8 cellular contexts compared by ENCODE assay signal in the genomic region with DNA sequence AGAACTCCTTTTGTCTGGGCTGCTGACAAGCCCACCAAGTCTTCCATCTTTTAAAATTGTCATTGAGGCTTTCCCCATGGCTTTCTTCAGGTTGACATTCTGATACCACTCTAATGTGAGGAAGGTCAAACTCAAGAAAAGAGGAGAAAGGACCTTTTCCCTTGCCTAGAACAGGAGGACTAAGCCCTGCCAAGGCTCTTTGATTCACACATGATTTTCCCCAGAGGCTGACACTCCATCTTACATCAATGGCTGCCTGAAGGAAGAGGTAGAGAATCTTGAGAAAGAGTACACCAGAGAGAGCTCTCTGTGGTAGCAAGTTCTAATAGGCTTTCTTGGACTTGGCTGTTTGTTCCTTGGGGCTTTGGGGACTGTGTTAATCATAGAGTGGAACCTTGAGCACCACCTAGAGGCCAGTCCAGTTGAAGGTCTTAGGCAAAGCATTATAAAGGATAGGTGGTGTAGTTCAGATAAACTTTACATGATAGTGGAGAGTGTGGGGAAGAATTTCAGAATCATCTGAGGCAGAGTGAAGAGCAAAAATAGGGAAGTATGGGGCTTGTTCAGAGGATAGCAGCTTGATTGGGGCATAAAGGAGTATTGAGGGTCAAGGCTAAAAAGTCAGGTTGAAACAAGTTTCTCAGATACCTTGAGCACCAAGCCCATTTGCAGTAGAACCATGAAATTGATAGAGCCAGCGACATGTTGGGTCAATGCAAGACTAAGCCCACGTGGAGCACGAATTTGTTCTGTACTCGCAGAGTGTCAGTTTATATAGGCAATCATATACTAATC. TPM values are rescaled to one million over a fixed set of nuclear protein-coding genes. Genes with fewer than 3 reads are reported as not detected.
DNase-seq lines count a peak whose midpoint lies in the region; ATAC-seq and TF ChIP-seq lines count a peak whose summit lies in the region.

No MANE protein-coding gene starts in this region.

- H3K27ac Mint-ChIP-seq in CD8-positive, alpha-beta memory T cell = peak overlapping the region in 1 of 8 donors; percentile 42

- peaks cover 6 to 61% (median 12%) of the 10 kb centered on the region in 3 donors for H3K36me3 Mint-ChIP-seq in CD8-positive, alpha-beta memory T cell

- H3K4me1 Mint-ChIP-seq in CD8-positive, alpha-beta memory T cell = peaks cover 0 to 4% (median 0%) of the 10 kb centered on the region in 3 donors

- H3K27ac ChIP-seq in CD8-positive, alpha-beta memory T cell (ENCODE audit: low read depth, low read length) = no peak overlapping the region
- no peak overlapping the region for H3K27ac ChIP-seq in RWPE1

- no peaks in the 10 kb centered on the region for H3K27me3 ChIP-seq in CD8-positive, alpha-beta memory T cell (ENCODE audit: insufficient read depth, low read length, poor library complexity, severe bottlenecking)

- H3K9me3 ChIP-seq in CD8-positive, alpha-beta memory T cell (ENCODE audit: low read length) = no peaks in the 10 kb centered on the region

- H3K27me3 Mint-ChIP-seq in CD8-positive, alpha-beta memory T cell = no peaks in the 10 kb centered on the region

- CTCF ChIA-PET in CD8-positive, alpha-beta memory T cell (lab: Charles Lee) = interaction anchor here (0.6 to 10.8 kb wide), 11 partner anchors 16 to 568 kb away, joined by 3 to 102 read pairs (median 4); a partner anchor contains a TSS
- CTCF ChIA-PET in RWPE1 (lab: Yijun Ruan, JAX) = interaction anchor here (0.6 to 1.3 kb wide), 10 partner anchors 13 to 429 kb away, joined by 3 to 8 read pairs (median 4); no protein-coding TSS in a partner anchor

- peaks cover 36% of the 10 kb centered on the region for H3K36me3 ChIP-seq in CD8-positive, alpha-beta memory T cell (ENCODE audit: insufficient read depth, low read length)

- DNase-seq in CD8-positive, alpha-beta memory T cell = peak; percentile 17 to 70 (median 35)
- DNase-seq in HS-27A (ENCODE audit: low read depth) (peak; percentile 9), RWPE1 (ENCODE audit: low spot score) (peak; percentile 67), glomerular visceral epithelial cell (ENCODE audit: extremely low spot score) (peak; percentile 68), putamen (ENCODE audit: low spot score) (peak; percentile 35)
- peak; percentile 81 for DNase-seq in activated effector memory CD4-positive, alpha-beta T cell treated with anti-CD3 and anti-CD28 coated beads, Interleukin-2, amount 50 U/mL, for 16 hours

- POLR2A ChIA-PET in CD8-positive, alpha-beta memory T cell (lab: Charles Lee) = no interaction called here
- POLR2A ChIA-PET in RWPE1 (lab: Yijun Ruan, JAX; ENCODE audit: low non-redundant PET) = no interaction called here

- peak; percentile 85 for TF ChIP-seq CTCF in RWPE1 (conservative IDR thresholded peaks at IDR 0.05; ENCODE audit: low read depth)

- no peaks in the 10 kb centered on the region for H3K9me3 Mint-ChIP-seq in CD8-positive, alpha-beta memory T cell

- ATAC-seq in GM19395 (IDR thresholded peaks at IDR 0.05; ENCODE audit: unreplicated experiment) (peak; percentile 83), GM21367 (IDR thresholded peaks at IDR 0.05; ENCODE audit: unreplicated experiment) (no peak)

- H3K4me1 ChIP-seq in CD8-positive, alpha-beta memory T cell (ENCODE audit: insufficient read depth, low read length) = no peaks in the 10 kb centered on the region

- no peak overlapping the region for H3K4me3 Mint-ChIP-seq in CD8-positive, alpha-beta memory T cell

- no peak overlapping the region for H3K4me3 ChIP-seq in CD8-positive, alpha-beta memory T cell (ENCODE audit: low read length)

RNA-seq across cellular contexts. Expression of a gene that starts 36.7 kb away (rescaled TPM):
- total RNA-seq in CD8-positive, alpha-beta memory T cell = 10 to 100 TPM; 81.3 to 84.4 TPM
- polyA plus RNA-seq in CD8-positive, alpha-beta memory T cell = 58.3 TPM

Comparison
In these comparisons a context has a peak if more than half of its experiments do, and no peak if none do; other contexts are left out.
1. DNase-seq: peak in every context shown above with its lines; median percentile 81 in activated effector memory CD4-positive, alpha-beta T cell treated with anti-CD3 and anti-CD28 coated beads, Interleukin-2, amount 50 U/mL, for 16 hours; 68 in glomerular visceral epithelial cell; 67 in RWPE1; 35 in CD8-positive, alpha-beta memory T cell; 35 in putamen; 9 in HS-27A.